Comparison of ENCODE assay signal across 1 cellular context in the genomic region with DNA sequence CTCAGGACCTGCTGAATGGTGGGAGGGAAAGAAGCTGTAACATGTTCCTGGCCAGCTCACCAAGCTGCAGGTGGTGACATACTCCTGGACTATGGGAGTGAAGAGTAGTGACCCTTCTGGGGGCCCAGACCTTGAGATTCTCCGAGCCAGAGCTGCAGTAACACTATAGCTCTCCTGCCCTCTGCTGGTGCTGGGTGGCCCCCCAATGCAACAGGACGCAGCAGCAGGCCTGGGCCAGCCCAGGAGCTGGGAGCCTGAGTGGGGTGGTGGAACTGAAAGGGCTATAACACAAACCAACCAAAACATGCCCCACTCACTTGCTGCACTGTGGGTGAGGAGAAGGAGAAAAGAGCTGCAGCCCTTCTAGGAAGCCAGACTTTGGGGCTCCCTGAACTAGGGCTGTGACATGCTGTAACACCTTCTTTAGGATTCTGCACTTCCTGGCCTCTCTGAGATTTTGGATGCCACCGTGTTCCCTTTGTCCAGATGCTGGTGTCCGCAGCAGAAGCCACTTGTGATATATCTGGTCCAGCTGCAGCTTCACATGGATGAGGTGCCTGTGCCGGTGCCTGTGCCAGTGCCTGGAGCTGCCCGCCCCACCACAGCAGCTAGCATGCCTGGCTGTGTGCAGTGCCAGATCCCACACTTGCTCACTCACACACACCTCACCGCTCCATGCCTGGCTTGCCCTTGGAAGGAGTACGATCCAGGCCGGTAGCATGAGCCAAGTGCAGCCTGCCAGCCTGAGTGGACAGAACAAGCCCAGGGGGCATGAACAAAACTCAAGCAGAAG.
TF ChIP-seq lines count a peak whose summit lies in the region.

No MANE protein-coding gene starts in this region.

TF ChIP-seq in GM23338, 12 proteins besides CTCF, POLR2A, EP300 and RAD21 (continued from another document):
- TF ChIP-seq, protein P1, sequence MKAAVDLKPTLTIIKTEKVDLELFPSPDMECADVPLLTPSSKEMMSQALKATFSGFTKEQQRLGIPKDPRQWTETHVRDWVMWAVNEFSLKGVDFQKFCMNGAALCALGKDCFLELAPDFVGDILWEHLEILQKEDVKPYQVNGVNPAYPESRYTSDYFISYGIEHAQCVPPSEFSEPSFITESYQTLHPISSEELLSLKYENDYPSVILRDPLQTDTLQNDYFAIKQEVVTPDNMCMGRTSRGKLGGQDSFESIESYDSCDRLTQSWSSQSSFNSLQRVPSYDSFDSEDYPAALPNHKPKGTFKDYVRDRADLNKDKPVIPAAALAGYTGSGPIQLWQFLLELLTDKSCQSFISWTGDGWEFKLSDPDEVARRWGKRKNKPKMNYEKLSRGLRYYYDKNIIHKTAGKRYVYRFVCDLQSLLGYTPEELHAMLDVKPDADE (IDR thresholded peaks at IDR 0.05), result no peak
